1 cellular context compared by ENCODE assay signal in genomic region chr5:32174011-32174866, GRCh38.
TF ChIP-seq lines count a peak whose summit lies in the region.

Gene GOLPH3 (minus strand): TSS chr5:32174319. CDS start chr5:32174034, 285 bp downstream.

TF ChIP-seq in HepG2, 621 proteins besides CTCF, POLR2A, EP300 and RAD21 (continued from another document and continues in another):
- no peak; the same call in 1 of the 2 replicates for TF ChIP-seq THAP7 (CRISPR knock-in tag; IDR thresholded peaks at IDR 0.05)
- peak; percentile 59 for TF ChIP-seq PPARG (CRISPR knock-in tag; conservative IDR thresholded peaks at IDR 0.05)
- peak; percentile 85 for TF ChIP-seq ZNF317 (CRISPR knock-in tag; IDR thresholded peaks at IDR 0.05)
- no peak for TF ChIP-seq CHCHD3 (CRISPR knock-in tag; IDR thresholded peaks at IDR 0.05)
- TF ChIP-seq SCMH1 (CRISPR knock-in tag; IDR thresholded peaks at IDR 0.05; ENCODE audit: borderline replicate concordance): no peak
- TF ChIP-seq ARID2 (CRISPR knock-in tag; IDR thresholded peaks at IDR 0.05; ENCODE audit: borderline replicate concordance): peak; percentile 94
- no peak for TF ChIP-seq CHD2 (IDR thresholded peaks at IDR 0.05; ENCODE audit: low read depth, low read length)
- no peak for TF ChIP-seq GRHL1 (CRISPR knock-in tag; conservative IDR thresholded peaks at IDR 0.05)
- peak; percentile 51; the same call in 1 of the 2 replicates for TF ChIP-seq KDM3A (CRISPR knock-in tag; IDR thresholded peaks at IDR 0.05; ENCODE audit: low read depth)
- TF ChIP-seq ZNF615 (CRISPR knock-in tag; IDR thresholded peaks at IDR 0.05; ENCODE audit: borderline replicate concordance): no peak
- TF ChIP-seq ZNF121 (CRISPR knock-in tag; IDR thresholded peaks at IDR 0.05): peak; percentile 9; the same call in 1 of the 2 replicates
- TF ChIP-seq AGO2 (optimal IDR thresholded peaks at IDR 0.05; ENCODE audit: low read depth, low read length): peak; percentile 92
- no peak for TF ChIP-seq CERS6 (CRISPR knock-in tag; IDR thresholded peaks at IDR 0.05)
- TF ChIP-seq, protein P1, sequence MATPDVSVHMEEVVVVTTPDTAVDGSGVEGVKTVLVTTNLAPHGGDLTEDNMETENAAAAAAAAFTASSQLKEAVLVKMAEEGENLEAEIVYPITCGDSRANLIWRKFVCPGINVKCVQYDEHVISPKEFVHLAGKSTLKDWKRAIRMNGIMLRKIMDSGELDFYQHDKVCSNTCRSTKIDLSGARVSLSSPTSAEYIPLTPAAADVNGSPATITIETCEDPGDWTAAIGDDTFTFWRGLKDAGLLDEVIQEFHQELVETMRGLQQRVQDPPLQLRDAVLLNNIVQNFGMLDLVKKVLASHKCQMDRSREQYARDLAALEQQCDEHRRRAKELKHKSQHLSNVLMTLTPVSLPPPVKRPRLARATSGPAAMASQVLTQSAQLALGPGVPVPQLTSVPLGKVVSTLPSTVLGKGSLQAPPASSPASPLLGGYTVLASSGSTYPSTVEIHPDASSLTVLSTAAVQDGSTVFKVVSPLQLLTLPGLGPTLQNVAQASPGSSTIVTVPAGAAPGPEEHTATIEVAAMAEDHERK (CRISPR knock-in tag; IDR thresholded peaks at IDR 0.05; ENCODE audit: low read depth): no peak
- peak; percentile 80; the same call in 1 of the 2 replicates for TF ChIP-seq ZNF749 (CRISPR knock-in tag; IDR thresholded peaks at IDR 0.05; ENCODE audit: borderline replicate concordance)
- TF ChIP-seq ZNF577 (CRISPR knock-in tag; IDR thresholded peaks at IDR 0.05; ENCODE audit: borderline replicate concordance, low read depth): no peak
- no peak for TF ChIP-seq TOE1 (CRISPR knock-in tag; IDR thresholded peaks at IDR 0.05)
- TF ChIP-seq ZNF292 (CRISPR knock-in tag; IDR thresholded peaks at IDR 0.05; ENCODE audit: borderline replicate concordance, low read depth): peak; percentile 70
- 0 out of 2 replicates have a peak, but pooled peaks have one; percentile 26 for TF ChIP-seq ZFAT (CRISPR knock-in tag; conservative IDR thresholded peaks at IDR 0.05)
- peak; percentile 83; the same call in 1 of the 2 replicates for TF ChIP-seq ZNF703 (CRISPR knock-in tag; IDR thresholded peaks at IDR 0.05; ENCODE audit: borderline replicate concordance)
- peak; percentile 90 for TF ChIP-seq ZGPAT (CRISPR knock-in tag; IDR thresholded peaks at IDR 0.05)
- TF ChIP-seq ZNF670 (CRISPR knock-in tag; IDR thresholded peaks at IDR 0.05; ENCODE audit: borderline replicate concordance): peak; percentile 10; the same call in 1 of the 2 replicates
- TF ChIP-seq ZZZ3 (CRISPR knock-in tag; IDR thresholded peaks at IDR 0.05; ENCODE audit: borderline replicate concordance): peak; percentile 14; the same call in 1 of the 2 replicates
- TF ChIP-seq ZFYVE20 (CRISPR knock-in tag; IDR thresholded peaks at IDR 0.05; ENCODE audit: borderline replicate concordance, low read depth): no peak
- TF ChIP-seq, protein P2, sequence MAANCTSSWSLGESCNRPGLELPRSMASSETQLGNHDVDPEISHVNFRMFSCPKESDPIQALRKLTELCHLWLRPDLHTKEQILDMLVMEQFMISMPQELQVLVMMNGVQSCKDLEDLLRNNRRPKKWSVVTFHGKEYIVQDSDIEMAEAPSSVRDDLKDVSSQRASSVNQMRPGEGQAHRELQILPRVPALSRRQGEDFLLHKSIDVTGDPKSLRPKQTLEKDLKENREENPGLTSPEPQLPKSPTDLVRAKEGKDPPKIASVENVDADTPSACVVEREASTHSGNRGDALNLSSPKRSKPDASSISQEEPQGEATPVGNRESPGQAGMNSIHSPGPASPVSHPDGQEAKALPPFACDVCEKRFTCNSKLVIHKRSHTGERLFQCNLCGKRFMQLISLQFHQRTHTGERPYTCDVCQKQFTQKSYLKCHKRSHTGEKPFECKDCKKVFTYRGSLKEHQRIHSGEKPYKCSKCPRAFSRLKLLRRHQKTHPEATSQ (CRISPR knock-in tag; IDR thresholded peaks at IDR 0.05; ENCODE audit: borderline replicate concordance): peak; percentile 54; the same call in 1 of the 2 replicates
- TF ChIP-seq ERF (CRISPR knock-in tag; IDR thresholded peaks at IDR 0.05): peak; percentile 55; the same call in 1 of the 2 replicates
- 0 out of 2 replicates have a peak, but pooled peaks have one; percentile 63 for TF ChIP-seq ZNF251 (CRISPR knock-in tag; IDR thresholded peaks at IDR 0.05)
- peak; percentile 89 for TF ChIP-seq ZBTB38 (CRISPR knock-in tag; IDR thresholded peaks at IDR 0.05)
- peak; percentile 49; the same call in 1 of the 2 replicates for TF ChIP-seq NCOA2 (CRISPR knock-in tag; IDR thresholded peaks at IDR 0.05)
- no peak for TF ChIP-seq CC2D1A (CRISPR knock-in tag; IDR thresholded peaks at IDR 0.05)
- no peak for TF ChIP-seq JDP2 (CRISPR knock-in tag; IDR thresholded peaks at IDR 0.05; ENCODE audit: borderline replicate concordance)
- TF ChIP-seq, protein P3, sequence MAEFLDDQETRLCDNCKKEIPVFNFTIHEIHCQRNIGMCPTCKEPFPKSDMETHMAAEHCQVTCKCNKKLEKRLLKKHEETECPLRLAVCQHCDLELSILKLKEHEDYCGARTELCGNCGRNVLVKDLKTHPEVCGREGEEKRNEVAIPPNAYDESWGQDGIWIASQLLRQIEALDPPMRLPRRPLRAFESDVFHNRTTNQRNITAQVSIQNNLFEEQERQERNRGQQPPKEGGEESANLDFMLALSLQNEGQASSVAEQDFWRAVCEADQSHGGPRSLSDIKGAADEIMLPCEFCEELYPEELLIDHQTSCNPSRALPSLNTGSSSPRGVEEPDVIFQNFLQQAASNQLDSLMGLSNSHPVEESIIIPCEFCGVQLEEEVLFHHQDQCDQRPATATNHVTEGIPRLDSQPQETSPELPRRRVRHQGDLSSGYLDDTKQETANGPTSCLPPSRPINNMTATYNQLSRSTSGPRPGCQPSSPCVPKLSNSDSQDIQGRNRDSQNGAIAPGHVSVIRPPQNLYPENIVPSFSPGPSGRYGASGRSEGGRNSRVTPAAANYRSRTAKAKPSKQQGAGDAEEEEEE (CRISPR knock-in tag; IDR thresholded peaks at IDR 0.05; ENCODE audit: borderline replicate concordance): no peak
- peak; percentile 88 for TF ChIP-seq ZNF772 (CRISPR knock-in tag; IDR thresholded peaks at IDR 0.05)
- TF ChIP-seq ZNF280B (CRISPR knock-in tag; IDR thresholded peaks at IDR 0.05; ENCODE audit: borderline replicate concordance): peak; percentile 76; the same call in 1 of the 2 replicates
- peak; percentile 89 for TF ChIP-seq ZNF776 (CRISPR knock-in tag; IDR thresholded peaks at IDR 0.05)
- no peak for TF ChIP-seq ZNF672 (CRISPR knock-in tag; IDR thresholded peaks at IDR 0.05)
- TF ChIP-seq ZNF598 (CRISPR knock-in tag; IDR thresholded peaks at IDR 0.05; ENCODE audit: borderline replicate concordance): peak; percentile 96; the same call in 1 of the 2 replicates
- no peak; the same call in 1 of the 2 replicates for TF ChIP-seq ZNF256 (CRISPR knock-in tag; conservative IDR thresholded peaks at IDR 0.05)
- no peak for TF ChIP-seq RORA (CRISPR knock-in tag; IDR thresholded peaks at IDR 0.05)
- no peak for TF ChIP-seq ARNTL (CRISPR knock-in tag; IDR thresholded peaks at IDR 0.05)
- TF ChIP-seq, protein P4, sequence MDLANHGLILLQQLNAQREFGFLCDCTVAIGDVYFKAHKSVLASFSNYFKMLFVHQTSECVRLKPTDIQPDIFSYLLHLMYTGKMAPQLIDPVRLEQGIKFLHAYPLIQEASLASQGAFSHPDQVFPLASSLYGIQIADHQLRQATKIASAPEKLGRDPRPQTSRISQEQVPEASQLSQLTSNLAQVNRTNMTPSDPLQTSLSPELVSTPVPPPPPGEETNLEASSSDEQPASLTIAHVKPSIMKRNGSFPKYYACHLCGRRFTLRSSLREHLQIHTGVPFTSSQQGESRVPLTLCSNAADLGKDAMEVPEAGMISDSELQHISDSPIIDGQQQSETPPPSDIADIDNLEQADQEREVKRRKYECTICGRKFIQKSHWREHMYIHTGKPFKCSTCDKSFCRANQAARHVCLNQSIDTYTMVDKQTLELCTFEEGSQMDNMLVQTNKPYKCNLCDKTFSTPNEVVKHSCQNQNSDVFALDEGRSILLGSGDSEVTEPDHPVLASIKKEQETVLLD (CRISPR knock-in tag; IDR thresholded peaks at IDR 0.05; ENCODE audit: low read depth): peak; percentile 66; the same call in 1 of the 2 replicates
- TF ChIP-seq ZNF282 (IDR thresholded peaks at IDR 0.05; ENCODE audit: partially characterized antibody): peak; percentile 84
- peak; percentile 51; the same call in 1 of the 2 replicates for TF ChIP-seq ZNF329 (CRISPR knock-in tag; IDR thresholded peaks at IDR 0.05; ENCODE audit: low read depth)
